In genomic region chr2:196905365-196905764, GRCh38 we compare ENCODE assay signal across 8 cellular contexts. TPM values are rescaled to one million over a fixed set of nuclear protein-coding genes. Genes with fewer than 3 reads are reported as not detected.
DNase-seq lines count a peak whose midpoint lies in the region; ATAC-seq, FAIRE-seq and TF ChIP-seq lines count a peak whose summit lies in the region.
"Not testable (repeated sequence)": the region's sequence is repeated elsewhere in the genome, so short reads cannot be mapped to it uniquely, and the experiment has no call there.

No MANE protein-coding gene starts in this region.

- not testable (repeated sequence) for TF ChIP-seq EP300 in H1 (IDR thresholded peaks at IDR 0.05; ENCODE audit: borderline replicate concordance in 1 of 2, low read depth in 2 of 2, low read length in 2 of 2)

- not testable (repeated sequence) for H2AFZ ChIP-seq in H1 (ENCODE audit: low read length)

- DNase-seq in Caco-2; HEK293T (ENCODE audit: extremely low spot score); activated CD8-positive, alpha-beta T cell treated with anti-CD3 and anti-CD28 coated beads for 36 hours; H1 (ENCODE audit: low read depth in 1 of 2, low spot score in 2 of 2); cardiac muscle cell (ENCODE audit: low read depth in 1 of 2, low spot score in 1 of 2); memory B cell (ENCODE audit: low spot score in 2 of 2); progenitor cell of endocrine pancreas (ENCODE audit: low spot score, unreplicated experiment): not testable (repeated sequence)
- peak; percentile 25 for DNase-seq in NCI-H510A treated with DMSO at 0.1 percent for 48 hours (lab: John Stamatoyannopoulos, UW)

- H3K23me2 ChIP-seq in H1 (ENCODE audit: low read depth, low read length), result not testable (repeated sequence)

- H2BK12ac ChIP-seq in H1 (ENCODE audit: low read depth, low read length), result not testable (repeated sequence)

- not testable (repeated sequence) for H3K56ac ChIP-seq in H1 (replicated peaks; ENCODE audit: insufficient read length, low read depth, low read length)

- not testable (repeated sequence) for H3K36me3 ChIP-seq in Caco-2 (ENCODE audit: control insufficient read depth, insufficient read depth, low read length)
- H3K36me3 ChIP-seq in H1 (ENCODE audit: control insufficient read depth in 2 of 4, insufficient read depth in 4 of 4, low read length in 3 of 4) (peaks cover 0 to 13% (median 4%) of the 10 kb centered on the region in 4 experiments; a peak in 3 of 8 replicates), cardiac muscle cell (peaks cover 13% of the 10 kb centered on the region)

- H3K27me3 Mint-ChIP-seq in Caco-2 (ENCODE audit: insufficient read depth, unreplicated experiment); activated CD8-positive, alpha-beta T cell treated with anti-CD3 and anti-CD28 coated beads for 36 hours; memory B cell; progenitor cell of endocrine pancreas: not testable (repeated sequence)

- WGBS in H1 (ENCODE audit: extremely low coverage in 1 of 2, insufficient coverage in 1 of 2, insufficient read length in 1 of 2, insufficient replicate concordance in 2 of 2, low coverage in 1 of 2, low lambda C conversion rate in 2 of 2, missing lambda C conversion rate in 1 of 2), 2 experiments, result 64% methylated on average over 3 of the region's 15 CpGs; no CpG with 5 or more reads in 1 of the 2 experiments

- H3K4me3 ChIP-seq in Caco-2 (ENCODE audit: low read depth, low read length), result peak overlapping the region; percentile 24
- H3K4me3 ChIP-seq in H1 (ENCODE audit: extremely low read depth in 1 of 4, insufficient read depth in 2 of 4, low read depth in 3 of 4, low read length in 4 of 4), result peak overlapping the region in 3 of 4 experiments; percentile 5 to 55 (median 37); a peak in 3 of 8 replicates
- peak overlapping the region; percentile 13 for H3K4me3 ChIP-seq in cardiac muscle cell

- not testable (repeated sequence) for H2BK15ac ChIP-seq in H1 (ENCODE audit: low read length)

- H3K9ac ChIP-seq in H1 (replicated peaks in 1 of 4; ENCODE audit: extremely low read depth in 1 of 4, low read depth in 3 of 4, low read length in 3 of 4), result not testable (repeated sequence)

- not testable (repeated sequence) for H3K79me2 ChIP-seq in H1 (ENCODE audit: control insufficient read depth in 1 of 2, insufficient read depth in 2 of 2, low read length in 2 of 2)

- not testable (repeated sequence) for H3K4me1 Mint-ChIP-seq in Caco-2 (ENCODE audit: low read depth, unreplicated experiment); activated CD8-positive, alpha-beta T cell treated with anti-CD3 and anti-CD28 coated beads for 36 hours (ENCODE audit: low read depth); memory B cell; progenitor cell of endocrine pancreas (ENCODE audit: low read depth)

- not testable (repeated sequence) for H2AK5ac ChIP-seq in H1 (ENCODE audit: low read depth, low read length)

- not testable (repeated sequence) for H2BK20ac ChIP-seq in H1 (ENCODE audit: low read length)

- TSS peak; percentile 75 for BruUV-seq in Caco-2 (replicated peaks; lab: Mats Ljungman, UMichigan)

- H4K8ac ChIP-seq in H1 (ENCODE audit: extremely low read depth, insufficient read depth, low read length), result not testable (repeated sequence)

- POLR2A ChIA-PET in Caco-2 (lab: Charles Lee); HEK293T (lab: Yijun Ruan, JAX); activated CD8-positive, alpha-beta T cell treated with anti-CD3 and anti-CD28 coated beads for 36 hours (lab: Charles Lee); H1 (lab: Charles Lee; ENCODE audit: partially characterized antibody): not testable (repeated sequence)

- not testable (repeated sequence) for H3K23ac ChIP-seq in H1 (ENCODE audit: insufficient read length)

- H3K4me3 Mint-ChIP-seq in Caco-2 (ENCODE audit: unreplicated experiment), result peak overlapping the region; percentile 45
- peak overlapping the region; percentile 29 for H3K4me3 Mint-ChIP-seq in activated CD8-positive, alpha-beta T cell treated with anti-CD3 and anti-CD28 coated beads for 36 hours
- peak overlapping the region; percentile 29 for H3K4me3 Mint-ChIP-seq in memory B cell
- peak overlapping the region; percentile 66 for H3K4me3 Mint-ChIP-seq in progenitor cell of endocrine pancreas (ENCODE audit: low read depth)

- not testable (repeated sequence) for H4K20me1 ChIP-seq in H1 (replicated peaks in 1 of 2; ENCODE audit: control insufficient read depth in 1 of 2, insufficient read depth in 2 of 2, low read length in 2 of 2)

- CTCF ChIA-PET in Caco-2 (lab: Charles Lee); HEK293T (lab: Yijun Ruan, JAX); activated CD8-positive, alpha-beta T cell treated with anti-CD3 and anti-CD28 coated beads for 36 hours (lab: Charles Lee); H1 (lab: Charles Lee; ENCODE audit: partially characterized antibody): not testable (repeated sequence)

- not testable (repeated sequence) for H3K18ac ChIP-seq in H1 (ENCODE audit: extremely low read depth, low read length)

- not testable (repeated sequence) for H3K27me3 ChIP-seq in Caco-2 (replicated peaks; ENCODE audit: control insufficient read depth, insufficient read depth, low read length); H1 (replicated peaks in 1 of 4; ENCODE audit: control insufficient read depth in 3 of 4, extremely low read depth in 1 of 4, insufficient read depth in 3 of 4, low read length in 3 of 4); cardiac muscle cell

- not testable (repeated sequence) for H3K27ac ChIP-seq in H1 (ENCODE audit: low read depth, low read length)
- H3K27ac ChIP-seq in cardiac muscle cell, result peak overlapping the region; percentile 6

- not testable (repeated sequence) for FAIRE-seq in H1 (lab: Jason Lieb, UNC)

- peak overlapping the region in 1 of 2 experiments; percentile 59; a peak in 3 of 4 replicates for H3K4me2 ChIP-seq in H1 (ENCODE audit: insufficient read depth in 1 of 2, low read depth in 2 of 2, low read length in 2 of 2)

- not testable (repeated sequence) for H4K91ac ChIP-seq in H1 (replicated peaks; ENCODE audit: insufficient read length, low read length)

- not testable (repeated sequence) for H3K27ac Mint-ChIP-seq in Caco-2 (ENCODE audit: unreplicated experiment); activated CD8-positive, alpha-beta T cell treated with anti-CD3 and anti-CD28 coated beads for 36 hours; memory B cell
- H3K27ac Mint-ChIP-seq in progenitor cell of endocrine pancreas, result peak overlapping the region; percentile 91

- ATAC-seq in activated CD8-positive, alpha-beta T cell treated with anti-CD3 and anti-CD28 coated beads for 36 hours; memory B cell (ENCODE audit: low read depth): not testable (repeated sequence)

- not testable (repeated sequence) for TF ChIP-seq RAD21 in H1 (IDR thresholded peaks at IDR 0.05 in 1 of 2, conservative IDR thresholded peaks at IDR 0.05 in 1 of 2; ENCODE audit: low read depth in 2 of 2, low read length in 2 of 2)

- H3K4me1 ChIP-seq in Caco-2; H1 (replicated peaks in 1 of 4; ENCODE audit: control insufficient read depth in 3 of 4, insufficient read depth in 4 of 4, low read length in 3 of 4); cardiac muscle cell (ENCODE audit: low read depth): not testable (repeated sequence)

- TF ChIP-seq POLR2A in H1 (IDR thresholded peaks at IDR 0.05; ENCODE audit: control extremely low read depth in 1 of 2, low read depth in 2 of 2, low read length in 2 of 2), result not testable (repeated sequence)

- not testable (repeated sequence) for H3K9me3 Mint-ChIP-seq in Caco-2 (ENCODE audit: unreplicated experiment); activated CD8-positive, alpha-beta T cell treated with anti-CD3 and anti-CD28 coated beads for 36 hours; memory B cell; progenitor cell of endocrine pancreas (ENCODE audit: low read depth)

- not testable (repeated sequence) for H2BK5ac ChIP-seq in H1 (ENCODE audit: low read depth, low read length)

- H4K5ac ChIP-seq in H1 (ENCODE audit: insufficient read length, low read depth, low read length), result not testable (repeated sequence)

- H3K14ac ChIP-seq in H1 (ENCODE audit: insufficient read length), result not testable (repeated sequence)

- H3K4ac ChIP-seq in H1 (replicated peaks; ENCODE audit: insufficient read length, low read depth, low read length), result not testable (repeated sequence)

- H3K79me1 ChIP-seq in H1 (ENCODE audit: low read depth, low read length), result not testable (repeated sequence)

- H2BK120ac ChIP-seq in H1 (replicated peaks; ENCODE audit: low read depth, low read length), result not testable (repeated sequence)

- H3K9me3 ChIP-seq in Caco-2; H1 (ENCODE audit: insufficient read depth in 2 of 2, low read depth in 1 of 2, low read length in 1 of 2); cardiac muscle cell (ENCODE audit: low read depth): not testable (repeated sequence)

- not testable (repeated sequence) for TF ChIP-seq CTCF in Caco-2 (IDR thresholded peaks at IDR 0.05; ENCODE audit: insufficient read depth in 1 of 2, low read depth in 1 of 2, low read length in 1 of 2, severe bottlenecking in 1 of 2, unreplicated experiment in 1 of 2); activated CD8-positive, alpha-beta T cell treated with anti-CD3 and anti-CD28 coated beads for 36 hours (IDR thresholded peaks at IDR 0.05); H1 (IDR thresholded peaks at IDR 0.05; ENCODE audit: control extremely low read depth in 1 of 3, insufficient read depth in 1 of 3, low read depth in 1 of 3, low read length in 3 of 3); cardiac muscle cell (IDR thresholded peaks at IDR 0.05; ENCODE audit: low read depth, low read length); progenitor cell of endocrine pancreas (IDR thresholded peaks at IDR 0.05; ENCODE audit: unreplicated experiment)

- intact Hi-C loops in Caco-2 (cut with micrococcal nuclease; ENCODE audit: unreplicated experiment); activated CD8-positive, alpha-beta T cell treated with anti-CD3 and anti-CD28 coated beads for 36 hours (cut with micrococcal nuclease): not testable (repeated sequence)

- H3K36me3 Mint-ChIP-seq in Caco-2 (ENCODE audit: insufficient read depth, unreplicated experiment); activated CD8-positive, alpha-beta T cell treated with anti-CD3 and anti-CD28 coated beads for 36 hours (ENCODE audit: low read depth); memory B cell: not testable (repeated sequence)
- peaks cover 11% of the 10 kb centered on the region for H3K36me3 Mint-ChIP-seq in progenitor cell of endocrine pancreas (ENCODE audit: insufficient read depth)

RNA-seq across cellular contexts. Expression of gene PGAP1, which starts 21.1 kb away (rescaled TPM):
- 5.6 and 6.4 TPM in 2 replicates for total RNA-seq in Caco-2 (2022)
- 10 to 100 TPM; 17.7 to 19.2 TPM for total RNA-seq in activated CD8-positive, alpha-beta T cell treated with anti-CD3 and anti-CD28 coated beads for 36 hours
- total RNA-seq in H1 (2021; fragmentation: NEBNext Ultra II Directional; extraction: Animal tissue kit (Norgen Biotek cat#: 25700)), result 24.1 and 24.7 TPM in 2 replicates
- polyA plus RNA-seq in H1 (2011; rRNA removed), result 7.5 and 8.3 TPM in 2 replicates
- 9.2 TPM for polyA plus RNA-seq in H1 (2011; cell fraction: cytosol; rRNA removed)
- 10.5 TPM for polyA plus RNA-seq in H1 (2011; cell fraction: nucleus; rRNA removed)
- 4.1 to 8.9 TPM (median 5.3 TPM) in 4 replicates for polyA plus RNA-seq in H1 (2012, experiment 1 of 2)
- 0.52 TPM for polyA plus RNA-seq in H1 (2012, experiment 2 of 2)
- 13.6 TPM for polyA plus RNA-seq in H1 (2013, experiment 1 of 2)
- polyA plus RNA-seq in H1 (2013, experiment 2 of 2), result 11.9 TPM
- 22.0 and 32.0 TPM in 2 replicates for polyA minus RNA-seq in H1 (2011; rRNA and poly(A)+ RNA removed)
- 14.6 TPM for polyA minus RNA-seq in H1 (2011; cell fraction: cytosol; rRNA and poly(A)+ RNA removed)
- 40.5 TPM for polyA minus RNA-seq in H1 (2011; cell fraction: nucleus; rRNA and poly(A)+ RNA removed)
- total RNA-seq in cardiac muscle cell, result 5.5 and 13.4 TPM in 2 replicates
- 6.5 and 13.0 TPM in 2 replicates for polyA plus RNA-seq in cardiac muscle cell
- total RNA-seq in progenitor cell of endocrine pancreas, result 49.2 and 54.8 TPM in 2 replicates
